ENCODE assay signal across 23 cellular contexts in genomic region chr2:232104076-232104646, GRCh38.
"Had no signal": no experiment of that assay in that cellular context is flagged by ENCODE, and none has a peak within 500 bp of the region (broad histone marks: within the 10 kb centered on the region; RNA-seq: fewer than 3 reads in every experiment).

No MANE protein-coding gene starts in this region.

- H3K4me1 Mint-ChIP-seq: activated CD8-positive, alpha-beta memory T cell treated with anti-CD3 and anti-CD28 coated beads, Interleukin-2, amount 10 ng/mL, durations not matched to agents 7 days and 5 days had no signal

- DNase-seq: activated CD4-positive, alpha-beta memory T cell treated with anti-CD3 and anti-CD28 coated beads for 36 hours; activated CD4-positive, alpha-beta T cell treated with anti-CD3 and anti-CD28 coated beads for 1 hour; activated CD8-positive, alpha-beta memory T cell treated with anti-CD3 and anti-CD28 coated beads, Interleukin-2, amount 10 ng/mL, durations not matched to agents 7 days and 5 days; activated effector memory CD4-positive, alpha-beta T cell treated with Interleukin-2 at 50 U/mL for 16 hours; activated T-cell treated with anti-CD3 and anti-CD28 coated beads, Interleukin-2, amount 50 U/mL, for 24 hours; amniotic stem cell; body of pancreas; effector CD8-positive, alpha-beta T cell; left lung; mucosa of descending colon; naive thymus-derived CD4-positive, alpha-beta T cell; posterior cingulate gyrus; stimulated activated CD4-positive, alpha-beta T cell treated with anti-CD3 and anti-CD28 coated beads, Interleukin-4, amount 100 ng/mL, for 1 hour; stimulated activated naive B cell treated with anti-CD40 and anti-IgM and Interleukin-4, amounts not matched to agents 10 μg/mL and 1 μg/mL and 100 μg/mL, for 72 hours; T-helper 1 cell; T1000; tibial artery; uterus had no signal

- H3K27me3 ChIP-seq: body of pancreas, gastroesophageal sphincter, left lung, neutrophil, tibial artery, uterus had no signal

- H3K27ac Mint-ChIP-seq: activated CD4-positive, alpha-beta memory T cell treated with anti-CD3 and anti-CD28 coated beads for 36 hours; activated CD8-positive, alpha-beta memory T cell treated with anti-CD3 and anti-CD28 coated beads, Interleukin-2, amount 10 ng/mL, durations not matched to agents 7 days and 5 days; activated naive CD4-positive, alpha-beta T cell treated with anti-CD3 and anti-CD28 coated beads, Interleukin-2, amount 50 U/mL, for 72 hours; activated T-cell treated with anti-CD3 and anti-CD28 coated beads, Interleukin-2, amount 50 U/mL, for 24 hours; naive thymus-derived CD4-positive, alpha-beta T cell; stimulated activated naive B cell treated with anti-CD40 and anti-IgM and Interleukin-4, amounts not matched to agents 10 μg/mL and 1 μg/mL and 100 μg/mL, for 72 hours had no signal

- H3K36me3 ChIP-seq: gastroesophageal sphincter, left lung, neutrophil, tibial artery, uterus had no signal

- H3K27me3 Mint-ChIP-seq: activated CD4-positive, alpha-beta memory T cell treated with anti-CD3 and anti-CD28 coated beads for 36 hours; activated CD8-positive, alpha-beta memory T cell treated with anti-CD3 and anti-CD28 coated beads, Interleukin-2, amount 10 ng/mL, durations not matched to agents 7 days and 5 days; activated T-cell treated with anti-CD3 and anti-CD28 coated beads, Interleukin-2, amount 50 U/mL, for 24 hours; naive thymus-derived CD4-positive, alpha-beta T cell; stimulated activated naive B cell treated with anti-CD40 and anti-IgM and Interleukin-4, amounts not matched to agents 10 μg/mL and 1 μg/mL and 100 μg/mL, for 72 hours had no signal

- H3K4me3 ChIP-seq: body of pancreas, gastroesophageal sphincter, left lung, mucosa of descending colon, tibial artery, uterus had no signal

- H3K9me3 Mint-ChIP-seq: activated CD4-positive, alpha-beta memory T cell treated with anti-CD3 and anti-CD28 coated beads for 36 hours; activated naive CD4-positive, alpha-beta T cell treated with anti-CD3 and anti-CD28 coated beads, Interleukin-2, amount 50 U/mL, for 72 hours; activated T-cell treated with anti-CD3 and anti-CD28 coated beads, Interleukin-2, amount 50 U/mL, for 24 hours had no signal

- H3K9me3 ChIP-seq: body of pancreas, gastroesophageal sphincter, left lung, mucosa of descending colon, neutrophil, tibial artery, uterus had no signal

- H3K36me3 Mint-ChIP-seq: activated CD8-positive, alpha-beta memory T cell treated with anti-CD3 and anti-CD28 coated beads, Interleukin-2, amount 10 ng/mL, durations not matched to agents 7 days and 5 days had no signal

- FAIRE-seq: keratinocyte had no signal

- H3K27ac ChIP-seq: body of pancreas, gastroesophageal sphincter, left lung, neutrophil, tibial artery, uterus, VCaP had no signal

- H3K4me3 Mint-ChIP-seq: activated CD4-positive, alpha-beta memory T cell treated with anti-CD3 and anti-CD28 coated beads for 36 hours; activated CD8-positive, alpha-beta memory T cell treated with anti-CD3 and anti-CD28 coated beads, Interleukin-2, amount 10 ng/mL, durations not matched to agents 7 days and 5 days; activated T-cell treated with anti-CD3 and anti-CD28 coated beads, Interleukin-2, amount 50 U/mL, for 24 hours; naive thymus-derived CD4-positive, alpha-beta T cell; stimulated activated naive B cell treated with anti-CD40 and anti-IgM and Interleukin-4, amounts not matched to agents 10 μg/mL and 1 μg/mL and 100 μg/mL, for 72 hours had no signal

- H3K4me1 ChIP-seq: body of pancreas, gastroesophageal sphincter, left lung, tibial artery, uterus had no signal

- ATAC-seq: activated CD8-positive, alpha-beta memory T cell treated with anti-CD3 and anti-CD28 coated beads, Interleukin-2, amount 10 ng/mL, durations not matched to agents 7 days and 5 days; activated naive CD4-positive, alpha-beta T cell treated with anti-CD3 and anti-CD28 coated beads, Interleukin-2, amount 50 U/mL, for 72 hours; body of pancreas; gastroesophageal sphincter; left lung; mucosa of descending colon; naive thymus-derived CD4-positive, alpha-beta T cell; stimulated activated naive B cell treated with anti-CD40 and anti-IgM and Interleukin-4, amounts not matched to agents 10 μg/mL and 1 μg/mL and 100 μg/mL, for 72 hours had no signal
